ENCODE assay signal across 18 cellular contexts in genomic region chr2:237718277-237718634, GRCh38.
DNase-seq lines count a peak whose midpoint lies in the region; ATAC-seq and TF ChIP-seq lines count a peak whose summit lies in the region.
"Had no signal": no experiment of that assay in that cellular context is flagged by ENCODE, and none has a peak within 500 bp of the region (broad histone marks: within the 10 kb centered on the region; RNA-seq: fewer than 3 reads in every experiment).

No MANE protein-coding gene starts in this region.

- no peaks in the 10 kb centered on the region for H3K9me3 ChIP-seq in naive thymus-derived CD4-positive, alpha-beta T cell (ENCODE audit: control insufficient read depth in 2 of 3, low read length in 3 of 3)
- no peaks in the 10 kb centered on the region for H3K9me3 ChIP-seq in thymus (ENCODE audit: control insufficient read depth)
- no peaks in the 10 kb centered on the region for H3K9me3 ChIP-seq in right atrium auricular region
- H3K9me3 ChIP-seq in adrenal gland (replicated peaks in 1 of 3): no peaks in the 10 kb centered on the region
- H3K9me3 ChIP-seq: thyroid gland had no signal

- intact Hi-C loops in naive thymus-derived CD4-positive, alpha-beta T cell (cut with micrococcal nuclease): no loop called here
- intact Hi-C loops in adrenal gland (cut with DNase I): no loop called here

- no peaks in the 10 kb centered on the region for H3K27me3 Mint-ChIP-seq in activated naive CD4-positive, alpha-beta T cell treated with anti-CD3 and anti-CD28 coated beads, Interleukin-2, amount 10 ng/mL, durations not matched to agents 7 days and 5 days
- H3K27me3 Mint-ChIP-seq in central memory CD8-positive, alpha-beta T cell: no peaks in the 10 kb centered on the region
- H3K27me3 Mint-ChIP-seq in naive thymus-derived CD4-positive, alpha-beta T cell: no peaks in the 10 kb centered on the region
- H3K27me3 Mint-ChIP-seq: activated naive CD8-positive, alpha-beta T cell treated with anti-CD3 and anti-CD28 coated beads for 36 hours had no signal

- TF ChIP-seq CTCF in right atrium auricular region (IDR thresholded peaks at IDR 0.05): no peak
- TF ChIP-seq CTCF in adrenal gland (IDR thresholded peaks at IDR 0.05): no peak

- peaks cover 24% of the 10 kb centered on the region for H3K36me3 Mint-ChIP-seq in activated naive CD4-positive, alpha-beta T cell treated with anti-CD3 and anti-CD28 coated beads, Interleukin-2, amount 10 ng/mL, durations not matched to agents 7 days and 5 days
- peaks cover 31% of the 10 kb centered on the region for H3K36me3 Mint-ChIP-seq in central memory CD8-positive, alpha-beta T cell (ENCODE audit: insufficient read depth)
- H3K36me3 Mint-ChIP-seq in naive thymus-derived CD4-positive, alpha-beta T cell: peaks cover 2 to 23% (median 6%) of the 10 kb centered on the region in 5 donors

- H3K9me3 Mint-ChIP-seq in activated naive CD4-positive, alpha-beta T cell treated with anti-CD3 and anti-CD28 coated beads, Interleukin-2, amount 10 ng/mL, durations not matched to agents 7 days and 5 days: no peaks in the 10 kb centered on the region
- H3K9me3 Mint-ChIP-seq in central memory CD8-positive, alpha-beta T cell: no peaks in the 10 kb centered on the region
- H3K9me3 Mint-ChIP-seq in naive thymus-derived CD4-positive, alpha-beta T cell: no peaks in the 10 kb centered on the region
- H3K9me3 Mint-ChIP-seq: activated naive CD8-positive, alpha-beta T cell treated with anti-CD3 and anti-CD28 coated beads for 36 hours had no signal

- no peaks in the 10 kb centered on the region for H3K27me3 ChIP-seq in naive thymus-derived CD4-positive, alpha-beta T cell (ENCODE audit: control insufficient read depth in 2 of 2, insufficient read depth in 2 of 2, low read length in 2 of 2)
- H3K27me3 ChIP-seq in thymus (ENCODE audit: control insufficient read depth, insufficient read depth) (no peaks in the 10 kb centered on the region), right atrium auricular region (no peaks in the 10 kb centered on the region), adrenal gland (no peaks in the 10 kb centered on the region)
- H3K27me3 ChIP-seq: thyroid gland had no signal

- POLR2A ChIA-PET in naive thymus-derived CD4-positive, alpha-beta T cell (lab: Charles Lee): no interaction called here

- TF ChIP-seq POLR2A in adrenal gland (IDR thresholded peaks at IDR 0.05): no peak

- CTCF ChIA-PET in activated naive CD4-positive, alpha-beta T cell treated with anti-CD3 and anti-CD28 coated beads, Interleukin-2, amount 10 ng/mL, durations not matched to agents 7 days and 5 days (lab: Charles Lee): no interaction called here
- CTCF ChIA-PET in naive thymus-derived CD4-positive, alpha-beta T cell (lab: Charles Lee): no interaction called here

- ATAC-seq in central memory CD8-positive, alpha-beta T cell (replicated peaks; ENCODE audit: extremely low read depth, poor library complexity, severe bottlenecking): no peak
- no peak for ATAC-seq in naive thymus-derived CD4-positive, alpha-beta T cell

- H3K4me1 ChIP-seq in naive thymus-derived CD4-positive, alpha-beta T cell (ENCODE audit: control insufficient read depth in 2 of 2, insufficient read depth in 2 of 2, low read length in 2 of 2): peaks cover 0 to 10% of the 10 kb centered on the region in 2 donors
- H3K4me1 ChIP-seq in thymus (ENCODE audit: control insufficient read depth, insufficient read depth, low read length) (peaks cover 3% of the 10 kb centered on the region), right atrium auricular region (peaks cover 0 to 53% of the 10 kb centered on the region in 2 donors), adrenal gland (replicated peaks in 1 of 2) (peaks cover 6 to 31% of the 10 kb centered on the region in 2 donors)

- no peak overlapping the region for H3K4me3 ChIP-seq in naive thymus-derived CD4-positive, alpha-beta T cell (ENCODE audit: low read length)
- no peak overlapping the region for H3K4me3 ChIP-seq in thymus (ENCODE audit: low read length)
- no peak overlapping the region for H3K4me3 ChIP-seq in right atrium auricular region
- H3K4me3 ChIP-seq in adrenal gland: no peak overlapping the region
- H3K4me3 ChIP-seq: thyroid gland had no signal

- DNase-seq in activated naive CD4-positive, alpha-beta T cell treated with anti-CD3 and anti-CD28 coated beads, Interleukin-2, amount 10 ng/mL, durations not matched to agents 7 days and 5 days: no peak
- DNase-seq in activated naive CD4-positive, alpha-beta T cell treated with anti-CD3 and anti-CD28 coated beads, Interleukin-2, amount 50 U/mL, for 16 hours: no peak
- DNase-seq in central memory CD8-positive, alpha-beta T cell (ENCODE audit: low spot score in 2 of 2): no peak
- peak in 1 of 9 donors; percentile 12 for DNase-seq in naive thymus-derived CD4-positive, alpha-beta T cell
- DNase-seq in NCI-H526 (lab: John Stamatoyannopoulos, UW): no peak
- no peak for DNase-seq in right atrium auricular region (ENCODE audit: low spot score)
- DNase-seq in adrenal gland: no peak
- DNase-seq: activated naive CD8-positive, alpha-beta T cell treated with anti-CD3 and anti-CD28 coated beads for 36 hours; caudate nucleus; kidney glomerular epithelial cell; NCI-H1105; NCI-H2227 treated with DMSO at 0.1 percent for 48 hours; retina; T-helper 9 cell; thyroid gland had no signal

- peaks cover 41% of the 10 kb centered on the region for H3K4me1 Mint-ChIP-seq in activated naive CD4-positive, alpha-beta T cell treated with anti-CD3 and anti-CD28 coated beads, Interleukin-2, amount 10 ng/mL, durations not matched to agents 7 days and 5 days
- peaks cover 66% of the 10 kb centered on the region for H3K4me1 Mint-ChIP-seq in central memory CD8-positive, alpha-beta T cell
- H3K4me1 Mint-ChIP-seq in naive thymus-derived CD4-positive, alpha-beta T cell: peaks cover 40 to 87% (median 75%) of the 10 kb centered on the region in 7 donors

- H3K27ac ChIP-seq in naive thymus-derived CD4-positive, alpha-beta T cell (ENCODE audit: low read depth, low read length): no peak overlapping the region
- peak overlapping the region; percentile 76 for H3K27ac ChIP-seq in thymus (ENCODE audit: low read depth)
- peak overlapping the region in 1 of 2 donors; percentile 78 for H3K27ac ChIP-seq in right atrium auricular region
- H3K27ac ChIP-seq in adrenal gland: no peak overlapping the region
- H3K27ac ChIP-seq: HL-60, KMS-11, thyroid gland had no signal

- H3K4me3 Mint-ChIP-seq in activated naive CD4-positive, alpha-beta T cell treated with anti-CD3 and anti-CD28 coated beads, Interleukin-2, amount 10 ng/mL, durations not matched to agents 7 days and 5 days: no peak overlapping the region
- H3K4me3 Mint-ChIP-seq in central memory CD8-positive, alpha-beta T cell: peak overlapping the region; percentile 35
- no peak overlapping the region for H3K4me3 Mint-ChIP-seq in naive thymus-derived CD4-positive, alpha-beta T cell
- H3K4me3 Mint-ChIP-seq: activated naive CD8-positive, alpha-beta T cell treated with anti-CD3 and anti-CD28 coated beads for 36 hours had no signal

- peaks cover 0 to 8% (median 0%) of the 10 kb centered on the region in 3 experiments for H3K36me3 ChIP-seq in naive thymus-derived CD4-positive, alpha-beta T cell (ENCODE audit: control insufficient read depth in 2 of 3, insufficient read depth in 3 of 3, low read length in 3 of 3)
- H3K36me3 ChIP-seq in thymus (ENCODE audit: control insufficient read depth, insufficient read depth) (peaks cover 10% of the 10 kb centered on the region), right atrium auricular region (no peaks in the 10 kb centered on the region), adrenal gland (replicated peaks in 1 of 2) (no peaks in the 10 kb centered on the region)
- H3K36me3 ChIP-seq: thyroid gland had no signal

- peak overlapping the region; percentile 67 for H3K27ac Mint-ChIP-seq in activated naive CD4-positive, alpha-beta T cell treated with anti-CD3 and anti-CD28 coated beads, Interleukin-2, amount 10 ng/mL, durations not matched to agents 7 days and 5 days
- H3K27ac Mint-ChIP-seq in central memory CD8-positive, alpha-beta T cell (ENCODE audit: low read depth): peak overlapping the region; percentile 86
- H3K27ac Mint-ChIP-seq in naive thymus-derived CD4-positive, alpha-beta T cell: peak overlapping the region in 8 of 9 donors; percentile 16 to 81 (median 54)
- H3K27ac Mint-ChIP-seq: activated naive CD8-positive, alpha-beta T cell treated with anti-CD3 and anti-CD28 coated beads for 36 hours had no signal

- WGBS in thymus: 89% methylated on average over 9 of the region's 9 CpGs
- WGBS in adrenal gland, 4 donors: 92 to 95% (median 93%) methylated on average over 9 of the region's 9 CpGs
